18 cellular contexts compared by ENCODE assay signal in the genomic region with DNA sequence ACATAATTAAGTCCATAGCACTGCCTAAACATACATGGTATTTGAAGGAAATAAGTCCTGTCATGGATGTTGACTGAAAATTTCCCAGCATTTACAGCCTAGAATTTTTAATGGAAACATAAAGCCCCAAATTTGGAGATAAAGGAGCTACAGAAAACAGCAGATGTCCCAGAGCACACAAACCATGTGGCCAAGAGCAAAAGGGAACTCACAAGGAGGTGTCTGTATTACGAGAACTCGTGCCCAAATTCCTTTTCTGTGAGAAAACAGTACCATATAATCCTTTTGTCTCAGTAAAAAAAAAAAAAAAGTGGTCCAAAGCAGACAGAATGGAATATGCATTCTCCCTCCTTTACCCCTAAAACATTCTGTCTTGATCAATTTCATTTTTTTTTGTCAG.
DNase-seq lines count a peak whose midpoint lies in the region; ATAC-seq and TF ChIP-seq lines count a peak whose summit lies in the region.
"Had no signal": no experiment of that assay in that cellular context is flagged by ENCODE, and none has a peak within 500 bp of the region (broad histone marks: within the 10 kb centered on the region; RNA-seq: fewer than 3 reads in every experiment).

No MANE protein-coding gene starts in this region.

- WGBS in esophagus muscularis mucosa = 19% methylated on average over 2 of the region's 2 CpGs

- TF ChIP-seq EP300 in esophagus muscularis mucosa (IDR thresholded peaks at IDR 0.05) = no peak

- peak overlapping the region; percentile 71 to 81 (median 78) for H3K27ac ChIP-seq in esophagus muscularis mucosa (replicated peaks in 1 of 4)
- H3K27ac ChIP-seq in parathyroid adenoma = peak overlapping the region; percentile 86
- H3K27ac ChIP-seq: RWPE1 had no signal

- no peaks in the 10 kb centered on the region for H3K79me2 ChIP-seq in parathyroid adenoma

- H3K4me3 ChIP-seq in esophagus muscularis mucosa (no peak overlapping the region), parathyroid adenoma (ENCODE audit: low read depth, low read length) (no peak overlapping the region)

- no peak for ATAC-seq in GM18520 (IDR thresholded peaks at IDR 0.05; ENCODE audit: unreplicated experiment)

- H3K4me2 ChIP-seq in parathyroid adenoma (ENCODE audit: low read length) = no peak overlapping the region
- H3K4me2 ChIP-seq: SK-N-SH had no signal

- peak overlapping the region; percentile 22 for H2AFZ ChIP-seq in parathyroid adenoma

- H3K4me1 ChIP-seq in esophagus muscularis mucosa = peaks cover 0 to 60% (median 46%) of the 10 kb centered on the region in 4 donors
- H3K4me1 ChIP-seq in parathyroid adenoma = peaks cover 54% of the 10 kb centered on the region
- H3K4me1 ChIP-seq: BE2C had no signal

- H3K9me3 ChIP-seq in esophagus muscularis mucosa = no peaks in the 10 kb centered on the region
- H3K9me3 ChIP-seq in parathyroid adenoma (ENCODE audit: control insufficient read depth, low read length) = no peaks in the 10 kb centered on the region
- H3K9me3 ChIP-seq: BE2C, SK-N-SH had no signal

- no peak for TF ChIP-seq CTCF in esophagus muscularis mucosa (IDR thresholded peaks at IDR 0.05)
- TF ChIP-seq CTCF in parathyroid adenoma (IDR thresholded peaks at IDR 0.05) = no peak

- intact Hi-C loops in esophagus muscularis mucosa (cut with DNase I) = loop anchor here (5.0 kb wide), 1 partner anchor 182 kb away; no protein-coding TSS in a partner anchor

- no peaks in the 10 kb centered on the region for H3K27me3 ChIP-seq in esophagus muscularis mucosa
- no peaks in the 10 kb centered on the region for H3K27me3 ChIP-seq in parathyroid adenoma (ENCODE audit: control insufficient read depth, insufficient read depth, low read length)
- H3K27me3 ChIP-seq: BE2C had no signal

- no peak for TF ChIP-seq POLR2A in esophagus muscularis mucosa (IDR thresholded peaks at IDR 0.05; ENCODE audit: low read depth)
- TF ChIP-seq POLR2A in erythroblast (IDR thresholded peaks at IDR 0.05; ENCODE audit: low read length) = no peak

- no peaks in the 10 kb centered on the region for H3K36me3 ChIP-seq in esophagus muscularis mucosa
- H3K36me3 ChIP-seq in parathyroid adenoma (ENCODE audit: control insufficient read depth, insufficient read depth, low read length) = no peaks in the 10 kb centered on the region
- H3K36me3 ChIP-seq: BE2C had no signal

- peak; percentile 5 for DNase-seq in Ammon's horn (ENCODE audit: low spot score)
- peak; percentile 5 for DNase-seq in NCI-H446 treated with DMSO at 0.1 percent for 48 hours (lab: John Stamatoyannopoulos, UW)
- DNase-seq in esophagus muscularis mucosa (ENCODE audit: extremely low spot score) = no peak
- DNase-seq in stimulated activated CD4-positive, alpha-beta T cell treated with anti-CD3 and anti-CD28 coated beads, Interleukin-4, amount 100 ng/mL, for 24 hours = no peak
- no peak for DNase-seq in erythroblast (lab: John Stamatoyannopoulos, UW)
- no peak for DNase-seq in activated T-cell treated with anti-CD3 and anti-CD28 coated beads for 4 hours
- DNase-seq: BE2C; CD4-positive, CD25-positive, alpha-beta regulatory T cell; DMS79 treated with DMSO at 0.1 percent for 48 hours; GOT3; MV-4-11; NCI-H1105 treated with DMSO at 0.1 percent for 48 hours; NCI-H2029 treated with DMSO at 0.1 percent for 48 hours; SHP77 treated with DMSO at 0.1 percent for 48 hours; SK-N-SH had no signal

- H3K9ac ChIP-seq in parathyroid adenoma = no peak overlapping the region
- H3K9ac ChIP-seq: SK-N-SH had no signal

Comparison
In these comparisons a context has a peak if more than half of its experiments do, and no peak if none do; other contexts are left out.
1. DNase-seq: peak in Ammon's horn (single experiment) and NCI-H446 treated with DMSO at 0.1 percent for 48 hours (single experiment); none in esophagus muscularis mucosa (single experiment), stimulated activated CD4-positive, alpha-beta T cell treated with anti-CD3 and anti-CD28 coated beads, Interleukin-4, amount 100 ng/mL, for 24 hours (single experiment), erythroblast (0 of 2) and activated T-cell treated with anti-CD3 and anti-CD28 coated beads for 4 hours (single experiment).